Comparison of ENCODE assay signal across 10 cellular contexts in the genomic region with DNA sequence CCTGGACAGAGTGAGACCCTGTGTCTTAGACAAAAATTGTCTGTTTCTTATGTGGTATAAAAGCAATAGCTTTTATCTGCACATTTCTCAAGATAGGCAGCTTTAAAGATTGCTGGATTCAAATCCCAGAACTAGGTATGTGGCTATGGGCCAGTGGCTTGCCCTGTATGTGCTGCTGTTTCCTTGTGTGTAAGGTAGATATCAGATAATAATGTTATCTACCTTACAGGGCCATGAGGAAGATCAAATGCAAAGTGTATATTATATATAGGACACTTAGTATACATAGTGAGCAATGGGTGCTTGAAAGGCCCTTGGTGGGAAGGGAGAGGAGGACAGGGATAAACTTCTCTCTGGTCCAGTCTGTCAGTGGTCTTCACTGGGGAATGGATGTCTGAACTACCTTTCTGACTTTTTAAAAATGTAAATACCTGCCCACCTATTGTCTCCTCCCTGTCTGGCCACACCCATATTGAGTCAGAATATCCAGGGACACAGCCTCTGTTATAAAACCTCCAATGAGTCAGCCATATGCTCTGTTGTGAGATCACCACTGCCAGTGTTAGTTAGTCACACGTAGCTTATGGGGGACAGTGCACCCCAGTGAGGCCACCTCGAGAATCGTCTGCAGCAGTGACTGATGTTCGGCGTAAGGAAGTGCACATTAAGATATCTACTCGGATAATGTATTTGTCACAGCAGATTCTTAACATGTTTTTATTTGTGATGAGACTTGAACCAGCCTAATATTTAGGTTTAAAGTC.
DNase-seq lines count a peak whose midpoint lies in the region; ATAC-seq and TF ChIP-seq lines count a peak whose summit lies in the region.
"Had no signal": no experiment of that assay in that cellular context is flagged by ENCODE, and none has a peak within 500 bp of the region (broad histone marks: within the 10 kb centered on the region; RNA-seq: fewer than 3 reads in every experiment).

No MANE protein-coding gene starts in this region.

- 77 to 87% methylated on average over 6 of the region's 6 CpGs for WGBS in lower leg skin, 2 donors

- H3K4me1 ChIP-seq in CD8-positive, alpha-beta memory T cell (ENCODE audit: insufficient read depth, low read length), result peaks cover 6% of the 10 kb centered on the region
- peaks cover 6 to 9% of the 10 kb centered on the region in 2 donors for H3K4me1 ChIP-seq in left lung

- peak overlapping the region in 1 of 7 donors; percentile 56 for H3K4me3 Mint-ChIP-seq in CD8-positive, alpha-beta memory T cell
- H3K4me3 Mint-ChIP-seq: neural crest cell, WTC11 had no signal

- in situ Hi-C loops in astrocyte of the spinal cord (cut with HindIII; ENCODE audit: low sequenced_read_pairs), result no loop called here

- H3K9me3 ChIP-seq in CD8-positive, alpha-beta memory T cell (ENCODE audit: low read length), result no peaks in the 10 kb centered on the region
- H3K9me3 ChIP-seq in left lung, result no peaks in the 10 kb centered on the region

- no peak overlapping the region for H3K27ac ChIP-seq in CD8-positive, alpha-beta memory T cell (ENCODE audit: low read depth, low read length)
- H3K27ac ChIP-seq in left lung, result no peak overlapping the region

- no peaks in the 10 kb centered on the region for H3K36me3 ChIP-seq in CD8-positive, alpha-beta memory T cell (ENCODE audit: insufficient read depth, low read length)
- H3K36me3 ChIP-seq in left lung, result no peaks in the 10 kb centered on the region

- no peak overlapping the region for H3K4me3 ChIP-seq in CD8-positive, alpha-beta memory T cell (ENCODE audit: low read length)
- H3K4me3 ChIP-seq in astrocyte of the spinal cord (ENCODE audit: low read depth, low read length), result no peak overlapping the region
- H3K4me3 ChIP-seq in left lung, result no peak overlapping the region
- no peak overlapping the region for H3K4me3 ChIP-seq in lower leg skin (ENCODE audit: low read depth, poor library complexity, severe bottlenecking)

- peaks cover 0 to 5% (median 0%) of the 10 kb centered on the region in 3 donors for H3K36me3 Mint-ChIP-seq in CD8-positive, alpha-beta memory T cell
- H3K36me3 Mint-ChIP-seq: WTC11 had no signal

- TF ChIP-seq CTCF in astrocyte of the spinal cord (IDR thresholded peaks at IDR 0.05; ENCODE audit: low read depth, low read length) (no peak), left lung (IDR thresholded peaks at IDR 0.05) (no peak), GM20000 (IDR thresholded peaks at IDR 0.05; ENCODE audit: extremely low read depth, missing control alignments) (no peak), lower leg skin (IDR thresholded peaks at IDR 0.05) (no peak)

- peaks cover 0 to 4% (median 0%) of the 10 kb centered on the region in 5 donors for H3K9me3 Mint-ChIP-seq in CD8-positive, alpha-beta memory T cell
- H3K9me3 Mint-ChIP-seq: neural crest cell, WTC11 had no signal

- POLR2A ChIA-PET in CD8-positive, alpha-beta memory T cell (lab: Charles Lee), result no interaction called here

- no peaks in the 10 kb centered on the region for H3K27me3 ChIP-seq in CD8-positive, alpha-beta memory T cell (ENCODE audit: insufficient read depth, low read length, poor library complexity, severe bottlenecking)
- H3K27me3 ChIP-seq in left lung, result no peaks in the 10 kb centered on the region

- H3K27me3 Mint-ChIP-seq in CD8-positive, alpha-beta memory T cell, result no peaks in the 10 kb centered on the region

- peak in 2 of 5 donors; percentile 19 to 57 for DNase-seq in CD8-positive, alpha-beta memory T cell
- DNase-seq in HS-27A (ENCODE audit: low read depth), result peak; percentile 62
- peak; percentile 71 for DNase-seq in astrocyte of the spinal cord (ENCODE audit: low read depth, low spot score)
- no peak for DNase-seq in left lung
- DNase-seq in GM20000 (ENCODE audit: low spot score), result no peak
- no peak for DNase-seq in NCI-H187 (lab: John Stamatoyannopoulos, UW)
- no peak for DNase-seq in lower leg skin (ENCODE audit: low spot score in 2 of 2)

- no peak for TF ChIP-seq POLR2A in lower leg skin (IDR thresholded peaks at IDR 0.05)

- intact Hi-C loops in left lung (cut with DNase I) (no loop called here), lower leg skin (cut with DNase I; ENCODE audit: low total_unique reads) (no loop called here)

- peaks cover 3 to 25% (median 25%) of the 10 kb centered on the region in 3 donors for H3K4me1 Mint-ChIP-seq in CD8-positive, alpha-beta memory T cell

- peak overlapping the region in 5 of 8 donors; percentile 47 to 75 (median 67) for H3K27ac Mint-ChIP-seq in CD8-positive, alpha-beta memory T cell
- H3K27ac Mint-ChIP-seq: WTC11 had no signal

- ATAC-seq in left lung (peak; percentile 16), HG02981 (IDR thresholded peaks at IDR 0.05; ENCODE audit: unreplicated experiment) (no peak)
- ATAC-seq: WTC11 had no signal

- CTCF ChIA-PET in CD8-positive, alpha-beta memory T cell (lab: Charles Lee), result no interaction called here

Comparison
In these comparisons a context has a peak if more than half of its experiments do, and no peak if none do; other contexts are left out.
1. DNase-seq: peak in HS-27A (single experiment) and astrocyte of the spinal cord (single experiment); none in left lung (0 of 2), GM20000 (single experiment), NCI-H187 (0 of 2) and lower leg skin (0 of 2).